4 cellular contexts compared by ENCODE assay signal in genomic region chr17:5130687-5131086, GRCh38. TPM values are rescaled to one million over a fixed set of nuclear protein-coding genes. Genes with fewer than 3 reads are reported as not detected.
"Had no signal": no experiment of that assay in that cellular context is flagged by ENCODE, and none has a peak within 500 bp of the region (broad histone marks: within the 10 kb centered on the region; RNA-seq: fewer than 3 reads in every experiment).

No MANE protein-coding gene starts in this region.

RNA-seq across cellular contexts. Expression of gene USP6, which starts 14.9 kb away (rescaled TPM):
- total RNA-seq: lung microvascular endothelial cell, osteoblast, pulmonary artery endothelial cell, smooth muscle cell had no signal
